Comparison of ENCODE assay signal across 1 cellular context in genomic region chr6:152980656-152981055, GRCh38.
TF ChIP-seq lines count a peak whose summit lies in the region.

No MANE protein-coding gene starts in this region.

TF ChIP-seq in endothelial cell of umbilical vein, 7 proteins besides CTCF, POLR2A, EP300 and RAD21:
- TF ChIP-seq MYC (IDR thresholded peaks at IDR 0.05; ENCODE audit: low read depth, low read length), result no peak
- TF ChIP-seq MAX (IDR thresholded peaks at IDR 0.05; ENCODE audit: insufficient read depth, insufficient read length), result no peak
- no peak for TF ChIP-seq EZH2 (IDR thresholded peaks at IDR 0.05; ENCODE audit: borderline replicate concordance, low read depth, low read length, severe bottlenecking)
- no peak for TF ChIP-seq POLR2AphosphoS5 (IDR thresholded peaks at IDR 0.05; ENCODE audit: insufficient read depth, low read depth, low read length)
- TF ChIP-seq JUN (IDR thresholded peaks at IDR 0.05; ENCODE audit: borderline replicate concordance, insufficient read depth, insufficient read length, low read depth), result no peak
- no peak for TF ChIP-seq GATA2 (IDR thresholded peaks at IDR 0.05; ENCODE audit: insufficient read depth, insufficient read length, low read depth, low read length)
- TF ChIP-seq FOS (IDR thresholded peaks at IDR 0.05; ENCODE audit: borderline replicate concordance, insufficient read depth, low read length), result no peak
